Comparison of ENCODE assay signal across 8 cellular contexts in genomic region chr7:43758861-43759683, GRCh38. TPM values are rescaled to one million over a fixed set of nuclear protein-coding genes. Genes with fewer than 3 reads are reported as not detected.
A peak's percentile ranks its signal among the peaks of the same experiment; 100 is the strongest.
DNase-seq lines count a peak whose midpoint lies in the region; ATAC-seq, FAIRE-seq and TF ChIP-seq lines count a peak whose summit lies in the region.

No MANE protein-coding gene starts in this region.

- H3K79me2 ChIP-seq in osteoblast (ENCODE audit: insufficient read depth, low read length): peaks cover 3% of the 10 kb centered on the region

- no peaks in the 10 kb centered on the region for H4K20me1 ChIP-seq in osteoblast (ENCODE audit: insufficient read depth, low read length)

- H3K27ac ChIP-seq in AG04450 (ENCODE audit: low read depth, low read length) (no peak overlapping the region), osteoblast (ENCODE audit: low read depth, low read length) (peak overlapping the region; percentile 63)

- H3K4me2 ChIP-seq in osteoblast (ENCODE audit: insufficient read depth, low read length): peak overlapping the region; percentile 80

- DNase-seq in AG04450 (ENCODE audit: low read depth, low spot score) (no peak), GM18507 (ENCODE audit: extremely low spot score, insufficient read length, low read depth) (peak; percentile 25), globus pallidus (ENCODE audit: low spot score) (peak; percentile 19), osteoblast (ENCODE audit: insufficient read length, low spot score, missing footprints) (peak; percentile 88), SIG-M5 (lab: John Stamatoyannopoulos, UW) (no peak)
- peak; percentile 9 for DNase-seq in activated gamma-delta T cell treated with anti-CD3 and anti-CD28 coated beads, Interleukin-2, amount 50 U/mL, for 16 hours (ENCODE audit: low read depth)

- peak overlapping the region; percentile 80 for H2AFZ ChIP-seq in osteoblast (ENCODE audit: low read length)

- H3K4me3 ChIP-seq in AG04450 (ENCODE audit: low read depth, low read length): peak overlapping the region; percentile 72
- peak overlapping the region; percentile 87 for H3K4me3 ChIP-seq in osteoblast (ENCODE audit: insufficient read depth, low read length)

- POLR2A ChIA-PET in AG04450 (lab: Yijun Ruan, JAX): interaction anchor here (0.6 to 1.1 kb wide), 3 partner anchors 30 to 49 kb away, joined by 3 to 5 read pairs (median 3); partner anchors contain the start of gene COA1

- H3K4me1 ChIP-seq in osteoblast (ENCODE audit: insufficient read depth, low read length): peaks cover 23% of the 10 kb centered on the region

- no peaks in the 10 kb centered on the region for H3K27me3 ChIP-seq in AG04450 (ENCODE audit: control insufficient read depth, insufficient read depth, low read length)
- no peaks in the 10 kb centered on the region for H3K27me3 ChIP-seq in osteoblast (ENCODE audit: insufficient read depth, low read length)

- ATAC-seq in HG02938 (IDR thresholded peaks at IDR 0.05; ENCODE audit: unreplicated experiment): peak; percentile 46

- no peaks in the 10 kb centered on the region for H3K36me3 ChIP-seq in osteoblast (ENCODE audit: insufficient read depth, low read length)

- TF ChIP-seq CTCF in AG04450 (IDR thresholded peaks at IDR 0.05; ENCODE audit: low read depth, low read length) (no peak), osteoblast (IDR thresholded peaks at IDR 0.05; ENCODE audit: extremely low read depth, low read depth, low read length) (no peak)

- peak; percentile 62 for FAIRE-seq in GM18507 (lab: Jason Lieb, UNC)

- H3K9me3 ChIP-seq in AG04450 (ENCODE audit: control insufficient read depth, insufficient read depth, low read length) (no peaks in the 10 kb centered on the region), osteoblast (ENCODE audit: low read depth, low read length) (no peaks in the 10 kb centered on the region)

- CTCF ChIA-PET in AG04450 (lab: Charles Lee): interaction anchor here (1.1 to 1.4 kb wide), 2 partner anchors 176 to 177 kb away, joined by 5 read pairs; partner anchors contain the start of gene STK17A

TF ChIP-seq in PFSK-1, 5 proteins besides CTCF, POLR2A, EP300 and RAD21:
- 0 out of 2 replicates have a peak, but pooled peaks have one; percentile 30 for TF ChIP-seq TAF1 (IDR thresholded peaks at IDR 0.05; ENCODE audit: borderline replicate concordance, insufficient read depth, low read length)
- no peak for TF ChIP-seq FOXP2 (optimal IDR thresholded peaks at IDR 0.05; ENCODE audit: borderline replicate concordance, extremely low read depth, extremely low read length, insufficient read depth)

RNA-seq across cellular contexts. Expression of gene BLVRA, which starts 0.6 kb away (rescaled TPM):
- 50.3 and 58.7 TPM in 2 replicates for polyA plus RNA-seq in AG04450 (2011; rRNA removed)
- polyA minus RNA-seq in AG04450 (2011; rRNA and poly(A)+ RNA removed): 16.4 and 17.9 TPM in 2 replicates
- 35.2 TPM for polyA plus RNA-seq in PFSK-1 (2012; ENCODE audit: insufficient read length, low read depth)
- 20.6 and 21.5 TPM in 2 replicates for total RNA-seq in osteoblast

RNA-seq across cellular contexts. Expression of gene COA1, which starts 29.7 kb away (rescaled TPM):
- 22.4 and 24.4 TPM in 2 replicates for polyA plus RNA-seq in AG04450 (2011; rRNA removed)
- 29.9 and 35.4 TPM in 2 replicates for polyA minus RNA-seq in AG04450 (2011; rRNA and poly(A)+ RNA removed)
- polyA plus RNA-seq in PFSK-1 (2012; ENCODE audit: insufficient read length, low read depth): 24.5 TPM
- total RNA-seq in osteoblast: 34.0 and 39.2 TPM in 2 replicates

Comparison
In these comparisons a context has a peak if more than half of its experiments do, and no peak if none do; other contexts are left out.
1. DNase-seq: peak in GM18507 (single experiment), activated gamma-delta T cell treated with anti-CD3 and anti-CD28 coated beads, Interleukin-2, amount 50 U/mL, for 16 hours (single experiment), globus pallidus (single experiment) and osteoblast (single experiment); none in AG04450 (single experiment) and SIG-M5 (single experiment).